In genomic region chr5:9056046-9056445, GRCh38 we compare ENCODE assay signal across 25 cellular contexts.
"Had no signal": no experiment of that assay in that cellular context is flagged by ENCODE, and none has a peak within 500 bp of the region (broad histone marks: within the 10 kb centered on the region; RNA-seq: fewer than 3 reads in every experiment).

No MANE protein-coding gene starts in this region.

- H3K4me1 ChIP-seq: gastroesophageal sphincter, left lung, prostate gland had no signal

- H3K4me3 ChIP-seq: gastroesophageal sphincter, left lung, prostate gland had no signal

- H3K9me3 Mint-ChIP-seq: brain; natural killer cell treated with Interleukin-12 subunit alpha and Interleukin-12 subunit beta and Interleukin-15 and Interleukin-18, amount 100 ng/mL, for 72 hours had no signal

- ATAC-seq: activated T-cell treated with anti-CD3 and anti-CD28 coated beads, Interleukin-2, amount 50 U/mL, for 72 hours; gastroesophageal sphincter; left lung; natural killer cell treated with Interleukin-12 subunit alpha and Interleukin-12 subunit beta and Interleukin-15 and Interleukin-18, amount 100 ng/mL, for 72 hours; right cardiac atrium had no signal

- H3K27me3 ChIP-seq: gastroesophageal sphincter, left lung had no signal

- H3K4me3 Mint-ChIP-seq: activated naive CD8-positive, alpha-beta T cell; activated T-cell treated with anti-CD3 and anti-CD28 coated beads, Interleukin-2, amount 50 U/mL, for 72 hours; brain; natural killer cell treated with Interleukin-12 subunit alpha and Interleukin-12 subunit beta and Interleukin-15 and Interleukin-18, amount 100 ng/mL, for 72 hours had no signal

- H3K27me3 Mint-ChIP-seq: activated naive CD8-positive, alpha-beta T cell; brain; natural killer cell treated with Interleukin-12 subunit alpha and Interleukin-12 subunit beta and Interleukin-15 and Interleukin-18, amount 100 ng/mL, for 72 hours had no signal

- H3K27ac Mint-ChIP-seq: activated naive CD8-positive, alpha-beta T cell; activated T-cell treated with anti-CD3 and anti-CD28 coated beads, Interleukin-2, amount 50 U/mL, for 72 hours; brain; natural killer cell treated with Interleukin-12 subunit alpha and Interleukin-12 subunit beta and Interleukin-15 and Interleukin-18, amount 100 ng/mL, for 72 hours had no signal

- H3K36me3 Mint-ChIP-seq: activated naive CD8-positive, alpha-beta T cell; natural killer cell treated with Interleukin-12 subunit alpha and Interleukin-12 subunit beta and Interleukin-15 and Interleukin-18, amount 100 ng/mL, for 72 hours had no signal

- FAIRE-seq: endothelial cell of umbilical vein, small intestine had no signal

- H3K27ac ChIP-seq: gastroesophageal sphincter, left lung, prostate gland, WERI-Rb-1 had no signal

- DNase-seq: activated CD4-positive, alpha-beta T cell treated with anti-CD3 and anti-CD28 coated beads for 4 hours; activated CD8-positive, alpha-beta memory T cell treated with anti-CD3 and anti-CD28 coated beads, Interleukin-2, amount 50 U/mL, for 48 hours; activated gamma-delta T cell treated with Interleukin-2 at 50 U/mL for 16 hours; activated T-cell treated with anti-CD3 and anti-CD28 coated beads, Interleukin-2, amount 50 U/mL, for 72 hours; amniotic stem cell; cerebellar nuclear complex; effector CD8-positive, alpha-beta T cell; left lung; mesenchymal stem cell; nucleus accumbens; right cardiac atrium; small intestine; stimulated activated CD4-positive, alpha-beta T cell treated with anti-CD3 and anti-CD28 coated beads, Interleukin-4, amount 100 ng/mL, for 4 hours; stimulated activated CD8-positive, alpha-beta memory T cell treated with anti-CD3 and anti-CD28 coated beads, Interleukin-4, amount 100 ng/mL, for 48 hours; stimulated activated naive CD4-positive, alpha-beta T cell treated with Interleukin-2 at 50 U/mL for 16 hours; substantia nigra; T-helper 1 cell; trophoblast cell; WERI-Rb-1 had no signal

- H3K36me3 ChIP-seq: gastroesophageal sphincter, left lung, prostate gland, WERI-Rb-1 had no signal

- H3K4me1 Mint-ChIP-seq: brain had no signal

- H3K9me3 ChIP-seq: gastroesophageal sphincter, left lung, prostate gland had no signal
